Comparison of ENCODE assay signal across 9 cellular contexts in genomic region chr2:217797661-217798069, GRCh38.
DNase-seq lines count a peak whose midpoint lies in the region; ATAC-seq, FAIRE-seq and TF ChIP-seq lines count a peak whose summit lies in the region.
"Had no signal": no experiment of that assay in that cellular context is flagged by ENCODE, and none has a peak within 500 bp of the region (broad histone marks: within the 10 kb centered on the region; RNA-seq: fewer than 3 reads in every experiment).

No MANE protein-coding gene starts in this region.

- no peak overlapping the region for H2AFZ ChIP-seq in GM23248

- TF ChIP-seq POLR2A in gastroesophageal sphincter (IDR thresholded peaks at IDR 0.05) = no peak
- TF ChIP-seq POLR2A in H54 (IDR thresholded peaks at IDR 0.05; ENCODE audit: low read depth, low read length) = no peak

- H3K9me2 ChIP-seq in GM23248 (ENCODE audit: insufficient read depth) = no peaks in the 10 kb centered on the region

- FAIRE-seq in H54 (lab: Jason Lieb, UNC) = no peak

- ATAC-seq in gastroesophageal sphincter = peak; percentile 55
- peak; percentile 14 for ATAC-seq in sciatic nerve

- 83 to 84% methylated on average over 8 of the region's 8 CpGs for WGBS in GM23248 (ENCODE audit: low coverage in 1 of 2, low lambda C conversion rate in 2 of 2, missing lambda C conversion rate in 2 of 2), 2 experiments
- 41 to 100% methylated on average over 1 to 7 of the region's 8 CpGs for WGBS in gastroesophageal sphincter (ENCODE audit: low coverage in 1 of 2), 2 donors

- no peak overlapping the region for H3K9ac ChIP-seq in GM23248

- H3K4me3 ChIP-seq in GM23248 = no peak overlapping the region
- no peak overlapping the region for H3K4me3 ChIP-seq in gastroesophageal sphincter
- no peak overlapping the region for H3K4me3 ChIP-seq in effector memory CD4-positive, alpha-beta T cell (ENCODE audit: insufficient read depth, low read depth, low read length, poor library complexity, severe bottlenecking)

- H3K27ac ChIP-seq in GM23248 (0 out of 2 replicates have a peak overlapping the region, but pooled peaks have one; percentile 1), gastroesophageal sphincter (peak overlapping the region; percentile 63 to 83 (median 80))
- no peak overlapping the region for H3K27ac ChIP-seq in effector memory CD4-positive, alpha-beta T cell (ENCODE audit: insufficient read depth, low read length, poor library complexity, severe bottlenecking)

- H3K36me3 ChIP-seq in GM23248 (ENCODE audit: low read depth) (peaks cover 14% of the 10 kb centered on the region; the same call in 1 of the 2 replicates), gastroesophageal sphincter (peaks cover 0 to 31% of the 10 kb centered on the region in 2 donors)
- no peaks in the 10 kb centered on the region for H3K36me3 ChIP-seq in effector memory CD4-positive, alpha-beta T cell (ENCODE audit: control insufficient read depth, insufficient read depth, low read length)

- H3K4me1 ChIP-seq in GM23248 (ENCODE audit: insufficient read depth) = no peaks in the 10 kb centered on the region
- peaks cover 0 to 86% (median 7%) of the 10 kb centered on the region in 3 donors for H3K4me1 ChIP-seq in gastroesophageal sphincter
- no peaks in the 10 kb centered on the region for H3K4me1 ChIP-seq in effector memory CD4-positive, alpha-beta T cell (ENCODE audit: control insufficient read depth, insufficient read depth, low read length, poor library complexity, severe bottlenecking)

- no peaks in the 10 kb centered on the region for H4K20me1 ChIP-seq in GM23248 (ENCODE audit: insufficient read depth)

- H3K9me3 ChIP-seq in GM23248 (ENCODE audit: low read depth) (no peaks in the 10 kb centered on the region), gastroesophageal sphincter (no peaks in the 10 kb centered on the region)
- no peaks in the 10 kb centered on the region for H3K9me3 ChIP-seq in effector memory CD4-positive, alpha-beta T cell (ENCODE audit: control insufficient read depth, low read length)

- no peak for TF ChIP-seq EP300 in gastroesophageal sphincter (IDR thresholded peaks at IDR 0.05)

- no peaks in the 10 kb centered on the region for H3K79me2 ChIP-seq in GM23248 (ENCODE audit: insufficient read depth)

- DNase-seq in GM23248 (no peak), NCI-H2196 treated with DMSO at 0.1 percent for 48 hours (lab: John Stamatoyannopoulos, UW; ENCODE audit: unreplicated experiment) (peak; percentile 50), sciatic nerve (ENCODE audit: low spot score) (no peak), inferior parietal cortex (ENCODE audit: extremely low spot score) (no peak), H54 (ENCODE audit: insufficient read length, low spot score) (no peak), cerebellar nuclear complex (lab: John Stamatoyannopoulos, UW) (no peak)
- DNase-seq in effector memory CD4-positive, alpha-beta T cell = no peak
- DNase-seq: midbrain had no signal

- H3K4me2 ChIP-seq in GM23248 (ENCODE audit: unreplicated experiment) = no peak overlapping the region

- TF ChIP-seq CTCF in gastroesophageal sphincter (IDR thresholded peaks at IDR 0.05) = no peak

- peaks cover 83% of the 10 kb centered on the region for H3F3A ChIP-seq in GM23248 (ENCODE audit: insufficient read depth)

- no peaks in the 10 kb centered on the region for H3K27me3 ChIP-seq in GM23248 (replicated peaks; ENCODE audit: insufficient read depth)
- H3K27me3 ChIP-seq in gastroesophageal sphincter = no peaks in the 10 kb centered on the region
- no peaks in the 10 kb centered on the region for H3K27me3 ChIP-seq in effector memory CD4-positive, alpha-beta T cell (replicated peaks; ENCODE audit: control insufficient read depth, insufficient read depth, low read length, poor library complexity, severe bottlenecking)

- intact Hi-C loops in sciatic nerve (cut with DNase I) = no loop called here

- in situ Hi-C loops in GM23248 (cut with MboI) = loop anchor here (10.0 kb wide), 1 partner anchor 87 kb away; no protein-coding TSS in a partner anchor
